Comparison of ENCODE assay signal across 27 cellular contexts in genomic region chr20:40319056-40319455, GRCh38.
"Had no signal": no experiment of that assay in that cellular context is flagged by ENCODE, and none has a peak within 500 bp of the region (broad histone marks: within the 10 kb centered on the region; RNA-seq: fewer than 3 reads in every experiment).

No MANE protein-coding gene starts in this region.

- H3K4me1 ChIP-seq: body of pancreas, colonic mucosa had no signal

- H3K4me1 Mint-ChIP-seq: activated CD4-positive, alpha-beta T cell treated with anti-CD3 and anti-CD28 coated beads for 36 hours; activated T-helper 17 cell treated with anti-CD3 and anti-CD28 coated beads, Interleukin-2, amount 50 U/mL, for 72 hours had no signal

- FAIRE-seq: frontal cortex had no signal

- H3K36me3 Mint-ChIP-seq: activated naive CD8-positive, alpha-beta T cell had no signal

- H3K27ac Mint-ChIP-seq: activated CD4-positive, alpha-beta T cell treated with anti-CD3 and anti-CD28 coated beads for 36 hours; activated CD8-positive, alpha-beta T cell treated with anti-CD3 and anti-CD28 coated beads for 36 hours; activated naive CD8-positive, alpha-beta T cell; activated T-helper 17 cell treated with anti-CD3 and anti-CD28 coated beads, Interleukin-2, amount 50 U/mL, for 72 hours; endodermal cell had no signal

- H3K27me3 ChIP-seq: body of pancreas, cardiac muscle cell, colonic mucosa had no signal

- ATAC-seq: activated CD4-positive, alpha-beta T cell treated with anti-CD3 and anti-CD28 coated beads for 36 hours; activated CD8-positive, alpha-beta T cell treated with anti-CD3 and anti-CD28 coated beads for 36 hours; activated T-cell treated with anti-CD3 and anti-CD28 coated beads, Interleukin-2, amount 50 U/mL, for 4 hours; activated T-helper 17 cell treated with anti-CD3 and anti-CD28 coated beads, Interleukin-2, amount 50 U/mL, for 72 hours; body of pancreas had no signal

- H3K4me3 ChIP-seq: body of pancreas, cardiac muscle cell, colonic mucosa had no signal

- H3K27ac ChIP-seq: body of pancreas, cardiac muscle cell, colonic mucosa had no signal

- DNase-seq: activated CD4-positive, alpha-beta T cell treated with anti-CD3 and anti-CD28 coated beads for 36 hours; activated CD4-positive, alpha-beta T cell treated with anti-CD3 and anti-CD28 coated beads, Interleukin-2, amount 50 U/mL, for 1 hour; activated CD4-positive, alpha-beta T cell treated with anti-CD3 and anti-CD28 coated beads, Interleukin-2, amount 50 U/mL, for 48 hours; activated CD4-positive, CD25-positive, alpha-beta regulatory T cell; activated CD4-positive, CD25-positive, alpha-beta regulatory T cell treated with anti-CD3 and anti-CD28 coated beads, Interleukin-2, amount 50 U/mL, for 72 hours; activated CD8-positive, alpha-beta memory T cell treated with anti-CD3 and anti-CD28 coated beads for 24 hours; activated CD8-positive, alpha-beta T cell treated with anti-CD3 and anti-CD28 coated beads for 36 hours; activated effector memory CD4-positive, alpha-beta T cell treated with Interleukin-2 at 50 U/mL for 16 hours; activated gamma-delta T cell treated with Interleukin-2 at 50 U/mL for 16 hours; activated naive CD4-positive, alpha-beta T cell treated with anti-CD3 and anti-CD28 coated beads, Interleukin-2, amount 50 U/mL, for 16 hours; activated naive CD4-positive, alpha-beta T cell treated with Interleukin-2 at 50 U/mL for 16 hours; activated T-cell treated with anti-CD3 and anti-CD28 coated beads, Interleukin-2, amount 50 U/mL, for 4 hours; amygdala; aorta; body of pancreas; central memory CD4-positive, alpha-beta T cell; cerebellar nuclear complex; colonic mucosa; effector memory CD4-positive, alpha-beta T cell; endodermal cell; foreskin fibroblast; head of caudate nucleus; T-helper 2 cell had no signal

- H3K36me3 ChIP-seq: cardiac muscle cell, colonic mucosa had no signal

- H3K9me3 Mint-ChIP-seq: activated CD8-positive, alpha-beta T cell treated with anti-CD3 and anti-CD28 coated beads for 36 hours; activated T-cell treated with anti-CD3 and anti-CD28 coated beads, Interleukin-2, amount 50 U/mL, for 4 hours; activated T-helper 17 cell treated with anti-CD3 and anti-CD28 coated beads, Interleukin-2, amount 50 U/mL, for 72 hours; endodermal cell had no signal

- H3K9me3 ChIP-seq: body of pancreas, colonic mucosa had no signal

- H3K27me3 Mint-ChIP-seq: activated CD8-positive, alpha-beta T cell treated with anti-CD3 and anti-CD28 coated beads for 36 hours had no signal

- H3K4me3 Mint-ChIP-seq: activated CD4-positive, alpha-beta T cell treated with anti-CD3 and anti-CD28 coated beads for 36 hours; activated CD8-positive, alpha-beta T cell treated with anti-CD3 and anti-CD28 coated beads for 36 hours; activated naive CD8-positive, alpha-beta T cell; activated T-cell treated with anti-CD3 and anti-CD28 coated beads, Interleukin-2, amount 50 U/mL, for 4 hours; activated T-helper 17 cell treated with anti-CD3 and anti-CD28 coated beads, Interleukin-2, amount 50 U/mL, for 72 hours; endodermal cell had no signal
